Comparison of ENCODE assay signal across 1 cellular context in genomic region chr9:69035438-69036316, GRCh38.
TF ChIP-seq lines count a peak whose summit lies in the region.

Gene FXN, plus strand, starts transcription at chr9:69035752. Its CDS starts 31 bp downstream, at chr9:69035783.

TF ChIP-seq in HEK293, 187 proteins besides CTCF, POLR2A, EP300 and RAD21 (continued from another document):
- TF ChIP-seq REST (tag by site-specific recombination; IDR thresholded peaks at IDR 0.05) (no peak), GFI1B (tag by site-specific recombination; IDR thresholded peaks at IDR 0.05) (no peak), ZNF558 (tag by site-specific recombination; IDR thresholded peaks at IDR 0.05) (no peak), ZNF629 (tag by site-specific recombination; IDR thresholded peaks at IDR 0.05) (no peak), ZNF324 (tag by site-specific recombination; IDR thresholded peaks at IDR 0.05) (0 out of 2 replicates have a peak, but pooled peaks have one; percentile 27), BCL11B (tag by site-specific recombination; IDR thresholded peaks at IDR 0.05; ENCODE audit: low read depth) (no peak), ZIC2 (tag by site-specific recombination; IDR thresholded peaks at IDR 0.05) (no peak), ZNF391 (tag by site-specific recombination; IDR thresholded peaks at IDR 0.05; ENCODE audit: borderline replicate concordance, low read depth) (no peak), ZNF157 (tag by site-specific recombination; IDR thresholded peaks at IDR 0.05) (no peak), AEBP2 (tag by site-specific recombination; IDR thresholded peaks at IDR 0.05; ENCODE audit: borderline replicate concordance) (no peak), PRDM4 (tag by site-specific recombination; IDR thresholded peaks at IDR 0.05) (no peak), ZSCAN30 (tag by site-specific recombination; IDR thresholded peaks at IDR 0.05) (peak; percentile 93), ZNF426 (tag by site-specific recombination; IDR thresholded peaks at IDR 0.05) (no peak), ZFP69B (tag by site-specific recombination; IDR thresholded peaks at IDR 0.05) (0 out of 2 replicates have a peak, but pooled peaks have one; percentile 28), SP7 (tag by site-specific recombination; IDR thresholded peaks at IDR 0.05) (0 out of 2 replicates have a peak, but pooled peaks have one; percentile 16), ZXDB (tag by site-specific recombination; IDR thresholded peaks at IDR 0.05) (peak; percentile 29), ZNF610 (tag by site-specific recombination; IDR thresholded peaks at IDR 0.05; ENCODE audit: borderline replicate concordance) (0 out of 2 replicates have a peak, but pooled peaks have one; percentile 35), ZNF785 (tag by site-specific recombination; IDR thresholded peaks at IDR 0.05) (no peak), ZNF561 (tag by site-specific recombination; IDR thresholded peaks at IDR 0.05; ENCODE audit: borderline replicate concordance) (peak; percentile 80), GLI4 (tag by site-specific recombination; IDR thresholded peaks at IDR 0.05) (0 out of 2 replicates have a peak, but pooled peaks have one; percentile 29), ZNF747 (tag by site-specific recombination; IDR thresholded peaks at IDR 0.05) (no peak), GLIS1 (tag by site-specific recombination; IDR thresholded peaks at IDR 0.05) (0 out of 2 replicates have a peak, but pooled peaks have one; percentile 15), OVOL3 (tag by site-specific recombination; IDR thresholded peaks at IDR 0.05) (no peak), ZNF549 (tag by site-specific recombination; IDR thresholded peaks at IDR 0.05) (no peak), ZNF514 (tag by site-specific recombination; IDR thresholded peaks at IDR 0.05) (no peak), ZNF654 (tag by site-specific recombination; IDR thresholded peaks at IDR 0.05; ENCODE audit: low read depth) (peak; percentile 42; the same call in 1 of the 2 replicates), ZNF394 (tag by site-specific recombination; IDR thresholded peaks at IDR 0.05; ENCODE audit: borderline replicate concordance) (peak; percentile 26; the same call in 1 of the 2 replicates), ZNF521 (tag by site-specific recombination; IDR thresholded peaks at IDR 0.05) (no peak), ZNF623 (tag by site-specific recombination; IDR thresholded peaks at IDR 0.05) (no peak), ZNF18 (tag by site-specific recombination; IDR thresholded peaks at IDR 0.05) (no peak), KLF8 (tag by site-specific recombination; IDR thresholded peaks at IDR 0.05) (peak; percentile 53), ZNF239 (tag by site-specific recombination; IDR thresholded peaks at IDR 0.05) (no peak), ZFP37 (tag by site-specific recombination; IDR thresholded peaks at IDR 0.05) (0 out of 2 replicates have a peak, but pooled peaks have one; percentile 46)
- TF ChIP-seq, protein P1, sequence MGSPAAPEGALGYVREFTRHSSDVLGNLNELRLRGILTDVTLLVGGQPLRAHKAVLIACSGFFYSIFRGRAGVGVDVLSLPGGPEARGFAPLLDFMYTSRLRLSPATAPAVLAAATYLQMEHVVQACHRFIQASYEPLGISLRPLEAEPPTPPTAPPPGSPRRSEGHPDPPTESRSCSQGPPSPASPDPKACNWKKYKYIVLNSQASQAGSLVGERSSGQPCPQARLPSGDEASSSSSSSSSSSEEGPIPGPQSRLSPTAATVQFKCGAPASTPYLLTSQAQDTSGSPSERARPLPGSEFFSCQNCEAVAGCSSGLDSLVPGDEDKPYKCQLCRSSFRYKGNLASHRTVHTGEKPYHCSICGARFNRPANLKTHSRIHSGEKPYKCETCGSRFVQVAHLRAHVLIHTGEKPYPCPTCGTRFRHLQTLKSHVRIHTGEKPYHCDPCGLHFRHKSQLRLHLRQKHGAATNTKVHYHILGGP (tag by site-specific recombination; IDR thresholded peaks at IDR 0.05): no peak
- TF ChIP-seq, protein P2, sequence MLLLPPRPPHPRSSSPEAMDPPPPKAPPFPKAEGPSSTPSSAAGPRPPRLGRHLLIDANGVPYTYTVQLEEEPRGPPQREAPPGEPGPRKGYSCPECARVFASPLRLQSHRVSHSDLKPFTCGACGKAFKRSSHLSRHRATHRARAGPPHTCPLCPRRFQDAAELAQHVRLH (tag by site-specific recombination; IDR thresholded peaks at IDR 0.05): peak; percentile 81
- TF ChIP-seq, protein P3, sequence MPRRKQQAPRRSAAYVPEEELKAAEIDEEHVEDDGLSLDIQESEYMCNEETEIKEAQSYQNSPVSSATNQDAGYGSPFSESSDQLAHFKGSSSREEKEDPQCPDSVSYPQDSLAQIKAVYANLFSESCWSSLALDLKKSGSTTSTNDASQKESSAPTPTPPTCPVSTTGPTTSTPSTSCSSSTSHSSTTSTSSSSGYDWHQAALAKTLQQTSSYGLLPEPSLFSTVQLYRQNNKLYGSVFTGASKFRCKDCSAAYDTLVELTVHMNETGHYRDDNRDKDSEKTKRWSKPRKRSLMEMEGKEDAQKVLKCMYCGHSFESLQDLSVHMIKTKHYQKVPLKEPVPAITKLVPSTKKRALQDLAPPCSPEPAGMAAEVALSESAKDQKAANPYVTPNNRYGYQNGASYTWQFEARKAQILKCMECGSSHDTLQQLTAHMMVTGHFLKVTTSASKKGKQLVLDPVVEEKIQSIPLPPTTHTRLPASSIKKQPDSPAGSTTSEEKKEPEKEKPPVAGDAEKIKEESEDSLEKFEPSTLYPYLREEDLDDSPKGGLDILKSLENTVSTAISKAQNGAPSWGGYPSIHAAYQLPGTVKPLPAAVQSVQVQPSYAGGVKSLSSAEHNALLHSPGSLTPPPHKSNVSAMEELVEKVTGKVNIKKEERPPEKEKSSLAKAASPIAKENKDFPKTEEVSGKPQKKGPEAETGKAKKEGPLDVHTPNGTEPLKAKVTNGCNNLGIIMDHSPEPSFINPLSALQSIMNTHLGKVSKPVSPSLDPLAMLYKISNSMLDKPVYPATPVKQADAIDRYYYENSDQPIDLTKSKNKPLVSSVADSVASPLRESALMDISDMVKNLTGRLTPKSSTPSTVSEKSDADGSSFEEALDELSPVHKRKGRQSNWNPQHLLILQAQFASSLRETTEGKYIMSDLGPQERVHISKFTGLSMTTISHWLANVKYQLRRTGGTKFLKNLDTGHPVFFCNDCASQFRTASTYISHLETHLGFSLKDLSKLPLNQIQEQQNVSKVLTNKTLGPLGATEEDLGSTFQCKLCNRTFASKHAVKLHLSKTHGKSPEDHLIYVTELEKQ (tag by site-specific recombination; IDR thresholded peaks at IDR 0.05; ENCODE audit: borderline replicate concordance): no peak
- TF ChIP-seq, protein P4, sequence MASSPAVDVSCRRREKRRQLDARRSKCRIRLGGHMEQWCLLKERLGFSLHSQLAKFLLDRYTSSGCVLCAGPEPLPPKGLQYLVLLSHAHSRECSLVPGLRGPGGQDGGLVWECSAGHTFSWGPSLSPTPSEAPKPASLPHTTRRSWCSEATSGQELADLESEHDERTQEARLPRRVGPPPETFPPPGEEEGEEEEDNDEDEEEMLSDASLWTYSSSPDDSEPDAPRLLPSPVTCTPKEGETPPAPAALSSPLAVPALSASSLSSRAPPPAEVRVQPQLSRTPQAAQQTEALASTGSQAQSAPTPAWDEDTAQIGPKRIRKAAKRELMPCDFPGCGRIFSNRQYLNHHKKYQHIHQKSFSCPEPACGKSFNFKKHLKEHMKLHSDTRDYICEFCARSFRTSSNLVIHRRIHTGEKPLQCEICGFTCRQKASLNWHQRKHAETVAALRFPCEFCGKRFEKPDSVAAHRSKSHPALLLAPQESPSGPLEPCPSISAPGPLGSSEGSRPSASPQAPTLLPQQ (tag by site-specific recombination; IDR thresholded peaks at IDR 0.05): peak; percentile 23; the same call in 1 of the 2 replicates
- TF ChIP-seq, protein P5, sequence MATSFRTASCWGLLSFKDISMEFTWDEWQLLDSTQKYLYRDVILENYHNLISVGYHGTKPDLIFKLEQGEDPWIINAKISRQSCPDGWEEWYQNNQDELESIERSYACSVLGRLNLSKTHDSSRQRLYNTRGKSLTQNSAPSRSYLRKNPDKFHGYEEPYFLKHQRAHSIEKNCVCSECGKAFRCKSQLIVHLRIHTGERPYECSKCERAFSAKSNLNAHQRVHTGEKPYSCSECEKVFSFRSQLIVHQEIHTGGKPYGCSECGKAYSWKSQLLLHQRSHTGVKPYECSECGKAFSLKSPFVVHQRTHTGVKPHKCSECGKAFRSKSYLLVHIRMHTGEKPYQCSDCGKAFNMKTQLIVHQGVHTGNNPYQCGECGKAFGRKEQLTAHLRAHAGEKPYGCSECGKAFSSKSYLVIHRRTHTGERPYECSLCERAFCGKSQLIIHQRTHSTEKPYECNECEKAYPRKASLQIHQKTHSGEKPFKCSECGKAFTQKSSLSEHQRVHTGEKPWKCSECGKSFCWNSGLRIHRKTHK (tag by site-specific recombination; IDR thresholded peaks at IDR 0.05): no peak
- TF ChIP-seq, protein P6, sequence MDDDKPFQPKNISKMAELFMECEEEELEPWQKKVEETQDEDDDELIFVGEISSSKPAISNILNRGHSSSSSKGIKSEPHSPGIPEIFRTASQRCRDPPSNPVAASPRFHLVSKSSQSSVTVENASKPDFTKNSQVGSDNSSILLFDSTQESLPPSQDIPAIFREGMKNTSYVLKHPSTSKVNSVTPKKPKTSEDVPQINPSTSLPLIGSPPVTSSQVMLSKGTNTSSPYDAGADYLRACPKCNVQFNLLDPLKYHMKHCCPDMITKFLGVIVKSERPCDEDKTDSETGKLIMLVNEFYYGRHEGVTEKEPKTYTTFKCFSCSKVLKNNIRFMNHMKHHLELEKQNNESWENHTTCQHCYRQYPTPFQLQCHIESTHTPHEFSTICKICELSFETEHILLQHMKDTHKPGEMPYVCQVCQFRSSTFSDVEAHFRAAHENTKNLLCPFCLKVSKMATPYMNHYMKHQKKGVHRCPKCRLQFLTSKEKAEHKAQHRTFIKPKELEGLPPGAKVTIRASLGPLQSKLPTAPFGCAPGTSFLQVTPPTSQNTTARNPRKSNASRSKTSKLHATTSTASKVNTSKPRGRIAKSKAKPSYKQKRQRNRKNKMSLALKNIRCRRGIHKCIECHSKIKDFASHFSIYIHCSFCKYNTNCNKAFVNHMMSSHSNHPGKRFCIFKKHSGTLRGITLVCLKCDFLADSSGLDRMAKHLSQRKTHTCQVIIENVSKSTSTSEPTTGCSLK (tag by site-specific recombination; IDR thresholded peaks at IDR 0.05): no peak
